9 cellular contexts compared by ENCODE assay signal in the genomic region with DNA sequence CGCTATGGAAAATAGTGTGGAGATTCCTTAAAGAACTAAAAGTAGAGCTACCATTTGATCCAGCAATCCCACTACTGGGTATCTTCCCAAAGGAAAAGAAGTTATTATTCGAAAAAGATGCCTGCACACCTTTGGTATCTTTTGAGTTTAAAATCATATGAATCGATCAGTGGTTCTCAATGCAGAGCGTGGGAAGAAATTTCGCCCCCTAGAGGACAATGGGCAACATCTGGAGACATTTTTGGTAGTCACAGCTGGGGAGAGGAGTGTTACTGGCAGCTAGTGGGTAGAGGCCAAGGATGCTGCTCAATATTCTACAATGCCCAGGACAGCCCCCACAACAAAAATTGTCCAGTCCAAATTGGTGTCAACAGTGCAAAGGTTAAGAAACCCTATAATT.
DNase-seq lines count a peak whose midpoint lies in the region; ATAC-seq and TF ChIP-seq lines count a peak whose summit lies in the region.
"Had no signal": no experiment of that assay in that cellular context is flagged by ENCODE, and none has a peak within 500 bp of the region (broad histone marks: within the 10 kb centered on the region; RNA-seq: fewer than 3 reads in every experiment).

No MANE protein-coding gene starts in this region.

- H3K4me2 ChIP-seq in SK-N-SH (no peak overlapping the region), osteoblast (ENCODE audit: insufficient read depth, low read length) (no peak overlapping the region)

- no peak overlapping the region for H3K9ac ChIP-seq in SK-N-SH

- no peak overlapping the region for H2AFZ ChIP-seq in SK-N-SH (ENCODE audit: low read depth)
- H2AFZ ChIP-seq in osteoblast (ENCODE audit: low read length), result no peak overlapping the region

- H3K4me1 ChIP-seq in SK-N-SH (ENCODE audit: control insufficient read depth in 1 of 2, insufficient read depth in 2 of 2, low read depth in 1 of 2, low read length in 1 of 2) (peaks cover 0 to 16% of the 10 kb centered on the region in 2 experiments; a peak in 2 of 4 replicates), osteoblast (ENCODE audit: insufficient read depth, low read length) (no peaks in the 10 kb centered on the region)

- DNase-seq in SK-N-SH (no peak), SK-MEL-5 (ENCODE audit: low read depth, low spot score) (peak; percentile 60), osteoblast (ENCODE audit: insufficient read length, low spot score, missing footprints) (no peak), hypothalamus (lab: John Stamatoyannopoulos, UW) (no peak)
- DNase-seq: CD4-positive, alpha-beta T cell had no signal

- H3K9me3 ChIP-seq in SK-N-SH (no peaks in the 10 kb centered on the region), osteoblast (ENCODE audit: low read depth, low read length) (no peaks in the 10 kb centered on the region)

- H3K79me2 ChIP-seq in SK-N-SH (ENCODE audit: insufficient read depth) (no peaks in the 10 kb centered on the region), osteoblast (ENCODE audit: insufficient read depth, low read length) (no peaks in the 10 kb centered on the region)

- no peaks in the 10 kb centered on the region for H3K9me2 ChIP-seq in SK-N-SH

- no peaks in the 10 kb centered on the region for H3F3A ChIP-seq in SK-N-SH (replicated peaks; ENCODE audit: insufficient read depth)

- H3K27me3 ChIP-seq in SK-N-SH (ENCODE audit: insufficient read depth), result no peaks in the 10 kb centered on the region
- H3K27me3 ChIP-seq in osteoblast (ENCODE audit: insufficient read depth, low read length), result no peaks in the 10 kb centered on the region

- H3K27ac ChIP-seq in SK-N-SH (ENCODE audit: low read depth in 2 of 2, low read length in 1 of 2) (no peak overlapping the region), osteoblast (ENCODE audit: low read depth, low read length) (no peak overlapping the region)

- TF ChIP-seq RAD21 in SK-N-SH (IDR thresholded peaks at IDR 0.05; ENCODE audit: low read length), result peak; percentile 38; the same call in 1 of the 2 replicates

- POLR2A ChIA-PET in SK-N-SH (lab: Yijun Ruan, JAX), result no interaction called here

- H4K20me1 ChIP-seq in SK-N-SH (ENCODE audit: insufficient read depth) (no peaks in the 10 kb centered on the region), osteoblast (ENCODE audit: insufficient read depth, low read length) (no peaks in the 10 kb centered on the region)

- ATAC-seq in SK-N-SH treated with all-trans-retinoic acid at 6 μM for 48 hours, result no peak
- peak; percentile 68 for ATAC-seq in HG02588 (IDR thresholded peaks at IDR 0.05; ENCODE audit: unreplicated experiment)
- ATAC-seq in GM21786 (IDR thresholded peaks at IDR 0.05; ENCODE audit: unreplicated experiment), result no peak
- no peak for ATAC-seq in HG03439 (IDR thresholded peaks at IDR 0.05; ENCODE audit: unreplicated experiment)

- H3K4me3 ChIP-seq in SK-N-SH (ENCODE audit: low read depth in 2 of 2, low read length in 1 of 2) (no peak overlapping the region), osteoblast (ENCODE audit: insufficient read depth, low read length) (no peak overlapping the region)

- no peak for TF ChIP-seq EP300 in SK-N-SH (IDR thresholded peaks at IDR 0.05; ENCODE audit: borderline replicate concordance in 1 of 2, low read depth in 1 of 2, low read length in 1 of 2)

- no peaks in the 10 kb centered on the region for H3K36me3 ChIP-seq in SK-N-SH (replicated peaks in 1 of 2; ENCODE audit: control insufficient read depth in 1 of 2, insufficient read depth in 2 of 2, low read length in 1 of 2)
- H3K36me3 ChIP-seq in osteoblast (ENCODE audit: insufficient read depth, low read length), result no peaks in the 10 kb centered on the region

- CTCF ChIA-PET in SK-N-SH (lab: Yijun Ruan, JAX), result interaction anchor here (0.6 to 3.1 kb wide), 18 partner anchors 9 to 1765 kb away, joined by 3 to 19 read pairs (median 3); no protein-coding TSS in a partner anchor

- TF ChIP-seq CTCF in SK-N-SH (IDR thresholded peaks at IDR 0.05) (peak; percentile 36), osteoblast (IDR thresholded peaks at IDR 0.05; ENCODE audit: extremely low read depth, low read depth, low read length) (peak; percentile 32)

- WGBS in SK-N-SH (ENCODE audit: low lambda C conversion rate), result 35% methylated on average over 5 of the region's 5 CpGs

- in situ Hi-C loops in SK-MEL-5 (cut with HindIII; ENCODE audit: low pct_unique_long_range_greater_than_20kb, low sequenced_read_pairs), result no loop called here

TF ChIP-seq in SK-N-SH, 30 proteins besides CTCF, POLR2A, EP300 and RAD21:
- TF ChIP-seq, protein P1, sequence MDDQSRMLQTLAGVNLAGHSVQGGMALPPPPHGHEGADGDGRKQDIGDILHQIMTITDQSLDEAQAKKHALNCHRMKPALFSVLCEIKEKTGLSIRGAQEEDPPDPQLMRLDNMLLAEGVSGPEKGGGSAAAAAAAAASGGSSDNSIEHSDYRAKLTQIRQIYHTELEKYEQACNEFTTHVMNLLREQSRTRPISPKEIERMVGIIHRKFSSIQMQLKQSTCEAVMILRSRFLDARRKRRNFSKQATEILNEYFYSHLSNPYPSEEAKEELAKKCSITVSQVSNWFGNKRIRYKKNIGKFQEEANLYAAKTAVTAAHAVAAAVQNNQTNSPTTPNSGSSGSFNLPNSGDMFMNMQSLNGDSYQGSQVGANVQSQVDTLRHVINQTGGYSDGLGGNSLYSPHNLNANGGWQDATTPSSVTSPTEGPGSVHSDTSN (IDR thresholded peaks at IDR 0.05), result no peak
- TF ChIP-seq RXRA (IDR thresholded peaks at IDR 0.05; ENCODE audit: borderline replicate concordance, low read depth) (no peak), YY1 (IDR thresholded peaks at IDR 0.05; ENCODE audit: low read depth) (no peak), NFIC (IDR thresholded peaks at IDR 0.05; ENCODE audit: borderline replicate concordance) (no peak), TAF1 (IDR thresholded peaks at IDR 0.05; ENCODE audit: borderline replicate concordance, low read depth, low read length) (no peak)

TF ChIP-seq in SK-N-SH treated with all-trans-retinoic acid at 6 μM for 48 hours, 23 proteins besides CTCF, POLR2A, EP300 and RAD21:
- TF ChIP-seq, protein P2, sequence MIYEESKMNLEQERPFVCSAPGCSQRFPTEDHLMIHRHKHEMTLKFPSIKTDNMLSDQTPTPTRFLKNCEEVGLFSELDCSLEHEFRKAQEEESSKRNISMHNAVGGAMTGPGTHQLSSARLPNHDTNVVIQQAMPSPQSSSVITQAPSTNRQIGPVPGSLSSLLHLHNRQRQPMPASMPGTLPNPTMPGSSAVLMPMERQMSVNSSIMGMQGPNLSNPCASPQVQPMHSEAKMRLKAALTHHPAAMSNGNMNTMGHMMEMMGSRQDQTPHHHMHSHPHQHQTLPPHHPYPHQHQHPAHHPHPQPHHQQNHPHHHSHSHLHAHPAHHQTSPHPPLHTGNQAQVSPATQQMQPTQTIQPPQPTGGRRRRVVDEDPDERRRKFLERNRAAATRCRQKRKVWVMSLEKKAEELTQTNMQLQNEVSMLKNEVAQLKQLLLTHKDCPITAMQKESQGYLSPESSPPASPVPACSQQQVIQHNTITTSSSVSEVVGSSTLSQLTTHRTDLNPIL (CRISPR knock-in tag; IDR thresholded peaks at IDR 0.05; ENCODE audit: low read depth), result no peak
- no peak for TF ChIP-seq ZNF8 (CRISPR knock-in tag; IDR thresholded peaks at IDR 0.05)
- no peak for TF ChIP-seq ZFP30 (CRISPR knock-in tag; IDR thresholded peaks at IDR 0.05)
- no peak for TF ChIP-seq ZNF70 (CRISPR knock-in tag; IDR thresholded peaks at IDR 0.05)
- TF ChIP-seq CSDC2 (CRISPR knock-in tag; IDR thresholded peaks at IDR 0.05), result no peak
- TF ChIP-seq SNAI2 (CRISPR knock-in tag; IDR thresholded peaks at IDR 0.05), result no peak
